15 cellular contexts compared by ENCODE assay signal in genomic region chr7:36048902-36049240, GRCh38.
A peak's percentile ranks its signal among the peaks of the same experiment; 100 is the strongest.
DNase-seq lines count a peak whose midpoint lies in the region; ATAC-seq and TF ChIP-seq lines count a peak whose summit lies in the region.
"Had no signal": no experiment of that assay in that cellular context is flagged by ENCODE, and none has a peak within 500 bp of the region (broad histone marks: within the 10 kb centered on the region; RNA-seq: fewer than 3 reads in every experiment).

No MANE protein-coding gene starts in this region.

- peak; percentile 26 for DNase-seq in GM12865 (ENCODE audit: low read depth)
- DNase-seq in PC-3, result peak; percentile 24
- peak; percentile 27 for DNase-seq in fibroblast of villous mesenchyme (ENCODE audit: low read depth)
- DNase-seq in GM19240 (ENCODE audit: insufficient read length, low spot score), result no peak
- DNase-seq in cerebellar nuclear complex (lab: John Stamatoyannopoulos, UW), result no peak
- DNase-seq in mucosa of descending colon, result no peak
- DNase-seq: activated naive CD8-positive, alpha-beta T cell treated with anti-CD3 and anti-CD28 coated beads for 36 hours; CD8-positive, alpha-beta memory T cell; head of caudate nucleus; NCI-H1105; NCI-H526; Peyer's patch; stimulated activated CD8-positive, alpha-beta memory T cell treated with anti-CD3 and anti-CD28 coated beads, Interleukin-4, amount 100 ng/mL, for 48 hours had no signal

- no peaks in the 10 kb centered on the region for H3K9me2 ChIP-seq in PC-3 (replicated peaks; ENCODE audit: low read length)

- no peaks in the 10 kb centered on the region for H3K79me2 ChIP-seq in PC-3 (ENCODE audit: low read length)

- H3K36me3 ChIP-seq in PC-3 (ENCODE audit: low read depth, low read length), result no peaks in the 10 kb centered on the region
- H3K36me3 ChIP-seq in subcutaneous abdominal adipose tissue (ENCODE audit: control insufficient read depth in 5 of 5, insufficient read depth in 5 of 5, low read length in 5 of 5), result no peaks in the 10 kb centered on the region
- no peaks in the 10 kb centered on the region for H3K36me3 ChIP-seq in mucosa of descending colon (ENCODE audit: low read depth)
- H3K36me3 ChIP-seq: Peyer's patch, tibial nerve had no signal

- TF ChIP-seq CTCF in GM12865 (IDR thresholded peaks at IDR 0.05; ENCODE audit: insufficient read depth, low read depth, low read length, missing control alignments) (no peak), PC-3 (conservative IDR thresholded peaks at IDR 0.05; ENCODE audit: low read depth, low read length) (no peak), fibroblast of villous mesenchyme (IDR thresholded peaks at IDR 0.05; ENCODE audit: insufficient read depth, low read depth, low read length) (no peak), mucosa of descending colon (IDR thresholded peaks at IDR 0.05) (no peak)

- H3K27me3 ChIP-seq in PC-3 (ENCODE audit: low read length) (no peaks in the 10 kb centered on the region), subcutaneous abdominal adipose tissue (ENCODE audit: control insufficient read depth in 5 of 5, insufficient read depth in 4 of 5, low read length in 5 of 5) (no peaks in the 10 kb centered on the region)
- H3K27me3 ChIP-seq: Peyer's patch, tibial nerve had no signal

- peak overlapping the region; percentile 81 for H3K27ac ChIP-seq in PC-3 (ENCODE audit: low read length)
- H3K27ac ChIP-seq in subcutaneous abdominal adipose tissue (ENCODE audit: low read depth, low read length), result peak overlapping the region; percentile 77

- H3K9ac ChIP-seq in PC-3 (ENCODE audit: low read length), result peak overlapping the region; percentile 43; the same call in 1 of the 2 replicates
- no peak overlapping the region for H3K9ac ChIP-seq in subcutaneous abdominal adipose tissue (ENCODE audit: low read length in 5 of 5)

- H2AFZ ChIP-seq in PC-3 (ENCODE audit: low read length), result peak overlapping the region; percentile 25; the same call in 1 of the 2 replicates

- BruUV-seq in PC-3 (replicated peaks; lab: Mats Ljungman, UMichigan), result no TSS peak

- H3K4me1 ChIP-seq in PC-3 (ENCODE audit: insufficient read depth, low read length), result peaks cover 29% of the 10 kb centered on the region
- peaks cover 19 to 56% (median 52%) of the 10 kb centered on the region in 5 donors for H3K4me1 ChIP-seq in subcutaneous abdominal adipose tissue (ENCODE audit: control insufficient read depth in 5 of 5, insufficient read depth in 5 of 5, low read length in 5 of 5)
- no peaks in the 10 kb centered on the region for H3K4me1 ChIP-seq in mucosa of descending colon (ENCODE audit: low read depth)

- no peak overlapping the region for H3K4me3 ChIP-seq in GM12865 (ENCODE audit: low read depth, low read length)
- H3K4me3 ChIP-seq in PC-3 (ENCODE audit: low read length), result no peak overlapping the region
- H3K4me3 ChIP-seq in fibroblast of villous mesenchyme (ENCODE audit: low read depth, low read length), result no peak overlapping the region
- H3K4me3 ChIP-seq in subcutaneous abdominal adipose tissue (ENCODE audit: low read depth in 1 of 5, low read length in 5 of 5), result peak overlapping the region in 2 of 5 donors; percentile 22 to 23
- no peak overlapping the region for H3K4me3 ChIP-seq in mucosa of descending colon
- H3K4me3 ChIP-seq: Peyer's patch, tibial nerve had no signal

- CTCF ChIA-PET in PC-3 (lab: Charles Lee), result no interaction called here

- H3F3A ChIP-seq in PC-3 (ENCODE audit: low read length, unreplicated experiment), result no peaks in the 10 kb centered on the region

- peak overlapping the region; percentile 46 for H3K4me2 ChIP-seq in PC-3 (ENCODE audit: low read length)

- H3K9me3 ChIP-seq in PC-3 (ENCODE audit: low read length) (no peaks in the 10 kb centered on the region), subcutaneous abdominal adipose tissue (ENCODE audit: control insufficient read depth in 5 of 5, low read length in 5 of 5) (no peaks in the 10 kb centered on the region), mucosa of descending colon (no peaks in the 10 kb centered on the region)
- H3K9me3 ChIP-seq: Peyer's patch, tibial nerve had no signal

- no peak; the same call in 1 of the 2 replicates for ATAC-seq in PC-3
- ATAC-seq in mucosa of descending colon, result no peak

- intact Hi-C loops in PC-3 (cut with micrococcal nuclease), result no loop called here
- intact Hi-C loops in mucosa of descending colon (cut with DNase I, micrococcal nuclease), result no loop called here

- POLR2A ChIA-PET in PC-3 (lab: Charles Lee; ENCODE audit: unreplicated experiment), result no interaction called here

- H4K20me1 ChIP-seq in PC-3 (ENCODE audit: low read length), result no peaks in the 10 kb centered on the region

Comparison
In these comparisons a context has a peak if more than half of its experiments do, and no peak if none do; other contexts are left out.
1. DNase-seq: peak in GM12865 (single experiment), PC-3 (single experiment) and fibroblast of villous mesenchyme (single experiment); none in GM19240 (single experiment), cerebellar nuclear complex (0 of 2) and mucosa of descending colon (0 of 3).